1 cellular context compared by ENCODE assay signal in genomic region chr19:48553676-48554384, GRCh38.
A peak's percentile ranks its signal among the peaks of the same experiment; 100 is the strongest.
TF ChIP-seq lines count a peak whose summit lies in the region.

No MANE protein-coding gene starts in this region.

TF ChIP-seq in K562, 482 proteins besides CTCF, POLR2A, EP300 and RAD21 (continued from another document and continues in another):
- no peak for TF ChIP-seq ZBTB11 (CRISPR knock-in tag; IDR thresholded peaks at IDR 0.05)
- TF ChIP-seq HCFC1 (IDR thresholded peaks at IDR 0.05; ENCODE audit: low read depth, low read length) = no peak
- TF ChIP-seq HNRNPUL1 (IDR thresholded peaks at IDR 0.05; ENCODE audit: low read length) = no peak
- no peak for TF ChIP-seq POU5F1 (IDR thresholded peaks at IDR 0.05; ENCODE audit: borderline replicate concordance, low read depth, low read length, partially characterized antibody)
- TF ChIP-seq MIER1 (IDR thresholded peaks at IDR 0.05; ENCODE audit: low read depth) = no peak
- no peak for TF ChIP-seq STAG1 (CRISPR knock-in tag; IDR thresholded peaks at IDR 0.05; ENCODE audit: borderline replicate concordance)
- no peak for TF ChIP-seq FIP1L1 (IDR thresholded peaks at IDR 0.05; ENCODE audit: low read depth, low read length, poor library complexity, severe bottlenecking)
- peak; percentile 77 for TF ChIP-seq TCF3 (CRISPR knock-in tag; IDR thresholded peaks at IDR 0.05)
- no peak for TF ChIP-seq ZNF445 (CRISPR knock-in tag; IDR thresholded peaks at IDR 0.05; ENCODE audit: low read depth)
- TF ChIP-seq YY1 (IDR thresholded peaks at IDR 0.05; ENCODE audit: borderline replicate concordance in 1 of 3, control insufficient read depth in 1 of 3, extremely low read depth in 1 of 3, insufficient read depth in 3 of 3, insufficient read length in 1 of 3, insufficient replicate concordance in 2 of 3, low read depth in 1 of 3, low read length in 2 of 3) = peak in 1 of 3 experiments; percentile 16
- no peak for TF ChIP-seq KDM4B (IDR thresholded peaks at IDR 0.05; ENCODE audit: borderline replicate concordance in 2 of 2, low read depth in 1 of 2)
- TF ChIP-seq TRIM28 (IDR thresholded peaks at IDR 0.05) = no peak
- no peak for TF ChIP-seq MEIS2 (IDR thresholded peaks at IDR 0.05; ENCODE audit: partially characterized antibody)
- no peak for TF ChIP-seq THAP7 (CRISPR knock-in tag; IDR thresholded peaks at IDR 0.05)
- TF ChIP-seq HDAC2 (IDR thresholded peaks at IDR 0.05) = peak; percentile 90; the same call in 1 of the 2 replicates
- no peak for TF ChIP-seq ILF3 (IDR thresholded peaks at IDR 0.05; ENCODE audit: borderline replicate concordance)
- TF ChIP-seq ZNF23 (CRISPR knock-in tag; IDR thresholded peaks at IDR 0.05) = no peak
- TF ChIP-seq FOS (IDR thresholded peaks at IDR 0.05; ENCODE audit: extremely low read depth, insufficient read length) = peak; percentile 17
- TF ChIP-seq DACH1 (IDR thresholded peaks at IDR 0.05; ENCODE audit: partially characterized antibody) = peak; percentile 86
- no peak for TF ChIP-seq EWSR1 (IDR thresholded peaks at IDR 0.05; ENCODE audit: borderline replicate concordance, low read depth, partially characterized antibody)
- TF ChIP-seq DDX20 (tag; IDR thresholded peaks at IDR 0.05; ENCODE audit: low read depth) = no peak
- no peak; the same call in 1 of the 2 replicates for TF ChIP-seq GATAD2B (IDR thresholded peaks at IDR 0.05; ENCODE audit: borderline replicate concordance)
- no peak for TF ChIP-seq ZNF444 (CRISPR knock-in tag; IDR thresholded peaks at IDR 0.05)
- no peak for TF ChIP-seq BRF1 (IDR thresholded peaks at IDR 0.05; ENCODE audit: borderline replicate concordance, extremely low read depth, insufficient read length)
- TF ChIP-seq CCAR2 (IDR thresholded peaks at IDR 0.05; ENCODE audit: low read depth, low read length) = no peak
- TF ChIP-seq ZKSCAN1 (IDR thresholded peaks at IDR 0.05; ENCODE audit: low read depth, low read length) = no peak
- 0 out of 2 replicates have a peak, but pooled peaks have one; percentile 73 for TF ChIP-seq LEF1 (IDR thresholded peaks at IDR 0.05)
- TF ChIP-seq CXXC5 (CRISPR knock-in tag; IDR thresholded peaks at IDR 0.05) = peak; percentile 83
- TF ChIP-seq ZNF184 (CRISPR knock-in tag; IDR thresholded peaks at IDR 0.05) = no peak
- no peak for TF ChIP-seq ELF2 (CRISPR knock-in tag; IDR thresholded peaks at IDR 0.05)
- TF ChIP-seq, protein P1, sequence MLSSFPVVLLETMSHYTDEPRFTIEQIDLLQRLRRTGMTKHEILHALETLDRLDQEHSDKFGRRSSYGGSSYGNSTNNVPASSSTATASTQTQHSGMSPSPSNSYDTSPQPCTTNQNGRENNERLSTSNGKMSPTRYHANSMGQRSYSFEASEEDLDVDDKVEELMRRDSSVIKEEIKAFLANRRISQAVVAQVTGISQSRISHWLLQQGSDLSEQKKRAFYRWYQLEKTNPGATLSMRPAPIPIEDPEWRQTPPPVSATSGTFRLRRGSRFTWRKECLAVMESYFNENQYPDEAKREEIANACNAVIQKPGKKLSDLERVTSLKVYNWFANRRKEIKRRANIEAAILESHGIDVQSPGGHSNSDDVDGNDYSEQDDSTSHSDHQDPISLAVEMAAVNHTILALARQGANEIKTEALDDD (IDR thresholded peaks at IDR 0.05) = peak; percentile 69
- no peak for TF ChIP-seq KHSRP (IDR thresholded peaks at IDR 0.05)
- no peak for TF ChIP-seq KAT7 (CRISPR knock-in tag; IDR thresholded peaks at IDR 0.05; ENCODE audit: borderline replicate concordance)
- peak; percentile 77; the same call in 1 of the 2 replicates for TF ChIP-seq RB1 (IDR thresholded peaks at IDR 0.05; ENCODE audit: low read depth)
- no peak for TF ChIP-seq ZNF197 (CRISPR knock-in tag; IDR thresholded peaks at IDR 0.05; ENCODE audit: low read depth)
- peak; percentile 40; the same call in 1 of the 2 replicates for TF ChIP-seq SP1 (CRISPR knock-in tag; IDR thresholded peaks at IDR 0.05)
- no peak for TF ChIP-seq PTTG1 (tag; IDR thresholded peaks at IDR 0.05; ENCODE audit: low read depth)
- TF ChIP-seq ATF6 (CRISPR knock-in tag; IDR thresholded peaks at IDR 0.05) = no peak
- TF ChIP-seq SREBF2 (CRISPR knock-in tag; IDR thresholded peaks at IDR 0.05) = no peak
- no peak for TF ChIP-seq JUNB (CRISPR knock-in tag; conservative IDR thresholded peaks at IDR 0.05)
- TF ChIP-seq, protein P2, sequence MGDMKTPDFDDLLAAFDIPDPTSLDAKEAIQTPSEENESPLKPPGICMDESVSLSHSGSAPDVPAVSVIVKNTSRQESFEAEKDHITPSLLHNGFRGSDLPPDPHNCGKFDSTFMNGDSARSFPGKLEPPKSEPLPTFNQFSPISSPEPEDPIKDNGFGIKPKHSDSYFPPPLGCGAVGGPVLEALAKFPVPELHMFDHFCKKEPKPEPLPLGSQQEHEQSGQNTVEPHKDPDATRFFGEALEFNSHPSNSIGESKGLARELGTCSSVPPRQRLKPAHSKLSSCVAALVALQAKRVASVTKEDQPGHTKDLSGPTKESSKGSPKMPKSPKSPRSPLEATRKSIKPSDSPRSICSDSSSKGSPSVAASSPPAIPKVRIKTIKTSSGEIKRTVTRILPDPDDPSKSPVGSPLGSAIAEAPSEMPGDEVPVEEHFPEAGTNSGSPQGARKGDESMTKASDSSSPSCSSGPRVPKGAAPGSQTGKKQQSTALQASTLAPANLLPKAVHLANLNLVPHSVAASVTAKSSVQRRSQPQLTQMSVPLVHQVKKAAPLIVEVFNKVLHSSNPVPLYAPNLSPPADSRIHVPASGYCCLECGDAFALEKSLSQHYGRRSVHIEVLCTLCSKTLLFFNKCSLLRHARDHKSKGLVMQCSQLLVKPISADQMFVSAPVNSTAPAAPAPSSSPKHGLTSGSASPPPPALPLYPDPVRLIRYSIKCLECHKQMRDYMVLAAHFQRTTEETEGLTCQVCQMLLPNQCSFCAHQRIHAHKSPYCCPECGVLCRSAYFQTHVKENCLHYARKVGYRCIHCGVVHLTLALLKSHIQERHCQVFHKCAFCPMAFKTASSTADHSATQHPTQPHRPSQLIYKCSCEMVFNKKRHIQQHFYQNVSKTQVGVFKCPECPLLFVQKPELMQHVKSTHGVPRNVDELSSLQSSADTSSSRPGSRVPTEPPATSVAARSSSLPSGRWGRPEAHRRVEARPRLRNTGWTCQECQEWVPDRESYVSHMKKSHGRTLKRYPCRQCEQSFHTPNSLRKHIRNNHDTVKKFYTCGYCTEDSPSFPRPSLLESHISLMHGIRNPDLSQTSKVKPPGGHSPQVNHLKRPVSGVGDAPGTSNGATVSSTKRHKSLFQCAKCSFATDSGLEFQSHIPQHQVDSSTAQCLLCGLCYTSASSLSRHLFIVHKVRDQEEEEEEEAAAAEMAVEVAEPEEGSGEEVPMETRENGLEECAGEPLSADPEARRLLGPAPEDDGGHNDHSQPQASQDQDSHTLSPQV (IDR thresholded peaks at IDR 0.05) = no peak
- peak; percentile 86 for TF ChIP-seq FOSL1 (tag; conservative IDR thresholded peaks at IDR 0.05)
- peak; percentile 74 for TF ChIP-seq ADNP (tag; IDR thresholded peaks at IDR 0.05)
- no peak for TF ChIP-seq GABPB2 (CRISPR knock-in tag; conservative IDR thresholded peaks at IDR 0.05)
- TF ChIP-seq ZNF263 (CRISPR knock-in tag; IDR thresholded peaks at IDR 0.05; ENCODE audit: borderline replicate concordance) = peak; percentile 45; the same call in 1 of the 2 replicates
- TF ChIP-seq HDAC6 (IDR thresholded peaks at IDR 0.05; ENCODE audit: low read depth, low read length) = no peak
- no peak for TF ChIP-seq ZBTB8A (IDR thresholded peaks at IDR 0.05; ENCODE audit: partially characterized antibody)
- no peak for TF ChIP-seq U2AF2 (optimal IDR thresholded peaks at IDR 0.05; ENCODE audit: low read depth, low read length)
- TF ChIP-seq RBM25 (IDR thresholded peaks at IDR 0.05; ENCODE audit: low read depth, low read length, severe bottlenecking) = peak; percentile 70
- no peak for TF ChIP-seq HNRNPH1 (optimal IDR thresholded peaks at IDR 0.05; ENCODE audit: low read depth, low read length)
- no peak for TF ChIP-seq MCM2 (IDR thresholded peaks at IDR 0.05; ENCODE audit: low read depth)
- no peak for TF ChIP-seq BRD4 (IDR thresholded peaks at IDR 0.05)
- peak; percentile 80; the same call in 1 of the 2 replicates for TF ChIP-seq JUN (IDR thresholded peaks at IDR 0.05; ENCODE audit: borderline replicate concordance, low read depth, low read length)
- TF ChIP-seq JUN (CRISPR knock-in tag; IDR thresholded peaks at IDR 0.05; ENCODE audit: borderline replicate concordance) = no peak
- no peak for TF ChIP-seq ELF1 (tag; IDR thresholded peaks at IDR 0.05)
- TF ChIP-seq BRD9 (IDR thresholded peaks at IDR 0.05; ENCODE audit: low read depth, partially characterized antibody) = peak; percentile 98
- TF ChIP-seq, protein P3, sequence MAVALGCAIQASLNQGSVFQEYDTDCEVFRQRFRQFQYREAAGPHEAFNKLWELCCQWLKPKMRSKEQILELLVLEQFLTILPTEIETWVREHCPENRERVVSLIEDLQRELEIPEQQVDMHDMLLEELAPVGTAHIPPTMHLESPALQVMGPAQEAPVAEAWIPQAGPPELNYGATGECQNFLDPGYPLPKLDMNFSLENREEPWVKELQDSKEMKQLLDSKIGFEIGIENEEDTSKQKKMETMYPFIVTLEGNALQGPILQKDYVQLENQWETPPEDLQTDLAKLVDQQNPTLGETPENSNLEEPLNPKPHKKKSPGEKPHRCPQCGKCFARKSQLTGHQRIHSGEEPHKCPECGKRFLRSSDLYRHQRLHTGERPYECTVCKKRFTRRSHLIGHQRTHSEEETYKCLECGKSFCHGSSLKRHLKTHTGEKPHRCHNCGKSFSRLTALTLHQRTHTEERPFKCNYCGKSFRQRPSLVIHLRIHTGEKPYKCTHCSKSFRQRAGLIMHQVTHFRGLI (CRISPR knock-in tag; IDR thresholded peaks at IDR 0.05) = no peak
- no peak for TF ChIP-seq TAF15 (IDR thresholded peaks at IDR 0.05; ENCODE audit: low read depth, low read length)
- TF ChIP-seq BMI1 (IDR thresholded peaks at IDR 0.05; ENCODE audit: low read length) = no peak
- TF ChIP-seq ARNT (IDR thresholded peaks at IDR 0.05) = no peak
- TF ChIP-seq FOXA1 (IDR thresholded peaks at IDR 0.05; ENCODE audit: borderline replicate concordance) = no peak
- TF ChIP-seq ZNF830 (CRISPR knock-in tag; IDR thresholded peaks at IDR 0.05) = no peak
- TF ChIP-seq SMAD1 (IDR thresholded peaks at IDR 0.05; ENCODE audit: low read depth, low read length, partially characterized antibody) = no peak
- TF ChIP-seq, protein P4, sequence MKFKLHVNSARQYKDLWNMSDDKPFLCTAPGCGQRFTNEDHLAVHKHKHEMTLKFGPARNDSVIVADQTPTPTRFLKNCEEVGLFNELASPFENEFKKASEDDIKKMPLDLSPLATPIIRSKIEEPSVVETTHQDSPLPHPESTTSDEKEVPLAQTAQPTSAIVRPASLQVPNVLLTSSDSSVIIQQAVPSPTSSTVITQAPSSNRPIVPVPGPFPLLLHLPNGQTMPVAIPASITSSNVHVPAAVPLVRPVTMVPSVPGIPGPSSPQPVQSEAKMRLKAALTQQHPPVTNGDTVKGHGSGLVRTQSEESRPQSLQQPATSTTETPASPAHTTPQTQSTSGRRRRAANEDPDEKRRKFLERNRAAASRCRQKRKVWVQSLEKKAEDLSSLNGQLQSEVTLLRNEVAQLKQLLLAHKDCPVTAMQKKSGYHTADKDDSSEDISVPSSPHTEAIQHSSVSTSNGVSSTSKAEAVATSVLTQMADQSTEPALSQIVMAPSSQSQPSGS (CRISPR knock-in tag; IDR thresholded peaks at IDR 0.05) = no peak
